ENCODE assay signal across 24 cellular contexts in genomic region chr13:79528356-79528755, GRCh38. TPM values are rescaled to one million over a fixed set of nuclear protein-coding genes. Genes with fewer than 3 reads are reported as not detected.
DNase-seq lines count a peak whose midpoint lies in the region; ATAC-seq, FAIRE-seq and TF ChIP-seq lines count a peak whose summit lies in the region.
"Had no signal": no experiment of that assay in that cellular context is flagged by ENCODE, and none has a peak within 500 bp of the region (broad histone marks: within the 10 kb centered on the region; RNA-seq: fewer than 3 reads in every experiment).

No MANE protein-coding gene starts in this region.

- ATAC-seq in IMR-90 (ENCODE audit: low read depth): peak; percentile 17; the same call in 1 of the 2 replicates
- ATAC-seq in activated T-helper 17 cell treated with anti-CD3 and anti-CD28 coated beads, Interleukin-2, amount 50 U/mL, for 72 hours (replicated peaks): no peak
- ATAC-seq: CD8-positive, alpha-beta T cell had no signal

- no peak overlapping the region for H2AFZ ChIP-seq in IMR-90 (replicated peaks; ENCODE audit: low read length, poor library complexity)

- no peak overlapping the region for H3K4me3 ChIP-seq in IMR-90 (ENCODE audit: insufficient read depth, low read depth, low read length)
- H3K4me3 ChIP-seq: BLaER1 treated with 17β-estradiol and CSF1 and Interleukin-3, amounts not matched to agents 10 nM and 100 nM; SJSA1 had no signal

- H2BK20ac ChIP-seq in IMR-90 (ENCODE audit: low read depth, low read length): no peak overlapping the region

- no CpG with 5 or more reads among the region's 4 CpGs for WGBS in IMR-90 (ENCODE audit: extremely low coverage in 2 of 2, insufficient read length in 1 of 2), 2 experiments

- H4K20me1 ChIP-seq in IMR-90 (ENCODE audit: insufficient read depth, low read length): no peaks in the 10 kb centered on the region
- H4K20me1 ChIP-seq: BLaER1 treated with 17β-estradiol and CSF1 and Interleukin-3, amounts not matched to agents 10 nM and 100 nM had no signal

- H2AK5ac ChIP-seq in IMR-90 (ENCODE audit: low read depth, low read length): no peak overlapping the region

- H4K8ac ChIP-seq in IMR-90 (ENCODE audit: low read depth in 2 of 2, low read length in 2 of 2): no peak overlapping the region

- no peak overlapping the region for H2BK15ac ChIP-seq in IMR-90 (ENCODE audit: low read depth, low read length)

- no peaks in the 10 kb centered on the region for H3K27me3 Mint-ChIP-seq in activated T-helper 17 cell treated with anti-CD3 and anti-CD28 coated beads, Interleukin-2, amount 50 U/mL, for 72 hours

- H3K9me3 ChIP-seq in IMR-90 (ENCODE audit: control insufficient read depth, insufficient read depth, low read length): no peaks in the 10 kb centered on the region
- H3K9me3 ChIP-seq: BLaER1 treated with 17β-estradiol and CSF1 and Interleukin-3, amounts not matched to agents 10 nM and 100 nM; SJSA1 had no signal

- no peak overlapping the region for H4K5ac ChIP-seq in IMR-90 (ENCODE audit: low read depth, low read length)

- H3K9ac ChIP-seq in IMR-90 (ENCODE audit: low read depth, low read length): no peak overlapping the region
- H3K9ac ChIP-seq: BLaER1 treated with 17β-estradiol and CSF1 and Interleukin-3, amounts not matched to agents 10 nM and 100 nM; KMS-11 had no signal

- dilution Hi-C loops in IMR-90 (cut with HindIII; ENCODE audit: low sequenced_read_pairs, unreplicated experiment): loop anchor here (25.0 kb wide), 1 partner anchor 91 kb away; no protein-coding TSS in a partner anchor

- no peak for TF ChIP-seq POLR2A in IMR-90 (IDR thresholded peaks at IDR 0.05; ENCODE audit: low read depth, low read length)

- H2BK5ac ChIP-seq in IMR-90 (ENCODE audit: low read depth, low read length, poor library complexity, severe bottlenecking): no peak overlapping the region

- no peak overlapping the region for H3K4me3 Mint-ChIP-seq in activated T-helper 17 cell treated with anti-CD3 and anti-CD28 coated beads, Interleukin-2, amount 50 U/mL, for 72 hours
- H3K4me3 Mint-ChIP-seq: CD8-positive, alpha-beta T cell; HFFc6 had no signal

- peaks cover 17% of the 10 kb centered on the region for H3K36me3 Mint-ChIP-seq in activated T-helper 17 cell treated with anti-CD3 and anti-CD28 coated beads, Interleukin-2, amount 50 U/mL, for 72 hours (ENCODE audit: low read depth)
- H3K36me3 Mint-ChIP-seq: CD8-positive, alpha-beta T cell had no signal

- POLR2A ChIA-PET in IMR-90 (lab: Charles Lee; ENCODE audit: unreplicated experiment): no interaction called here

- no peaks in the 10 kb centered on the region; the same call in 1 of the 2 replicates for H3K4me1 ChIP-seq in IMR-90 (ENCODE audit: control insufficient read depth, insufficient read depth, low read length)

- no peak overlapping the region for H3K27ac Mint-ChIP-seq in activated T-helper 17 cell treated with anti-CD3 and anti-CD28 coated beads, Interleukin-2, amount 50 U/mL, for 72 hours
- H3K27ac Mint-ChIP-seq: CD8-positive, alpha-beta T cell had no signal

- CTCF ChIA-PET in IMR-90 (lab: Yijun Ruan, JAX): no interaction called here

- no peak overlapping the region for H3K23ac ChIP-seq in IMR-90 (ENCODE audit: low read depth, low read length)

- H3K9me3 Mint-ChIP-seq in activated T-helper 17 cell treated with anti-CD3 and anti-CD28 coated beads, Interleukin-2, amount 50 U/mL, for 72 hours: no peaks in the 10 kb centered on the region
- H3K9me3 Mint-ChIP-seq: CD8-positive, alpha-beta T cell; HFFc6 had no signal

- H2AK9ac ChIP-seq in IMR-90 (replicated peaks; ENCODE audit: low read depth, low read length, poor library complexity): no peak overlapping the region

- peaks cover 15% of the 10 kb centered on the region for H3K4me1 Mint-ChIP-seq in activated T-helper 17 cell treated with anti-CD3 and anti-CD28 coated beads, Interleukin-2, amount 50 U/mL, for 72 hours

- in situ Hi-C loops in IMR-90 (cut with MboI; ENCODE audit: low sequenced_read_pairs): no loop called here

- no peaks in the 10 kb centered on the region for H3K27me3 ChIP-seq in IMR-90 (ENCODE audit: control insufficient read depth, insufficient read depth, low read length)
- H3K27me3 ChIP-seq: BLaER1 treated with 17β-estradiol and CSF1 and Interleukin-3, amounts not matched to agents 10 nM and 100 nM; SJSA1 had no signal

- no peak overlapping the region for H3K18ac ChIP-seq in IMR-90 (ENCODE audit: low read depth, low read length)

- no peak overlapping the region for H3K56ac ChIP-seq in IMR-90 (ENCODE audit: extremely low read depth, insufficient read depth, low read length)

- no peak overlapping the region for H4K91ac ChIP-seq in IMR-90 (ENCODE audit: insufficient read depth, low read depth, low read length)

- no peak overlapping the region for H2BK120ac ChIP-seq in IMR-90 (ENCODE audit: low read depth, low read length)

- FAIRE-seq in RCC 7860 (lab: Jason Lieb, UNC): no peak
- FAIRE-seq: GM12891, H1 had no signal

- DNase-seq in ELR (ENCODE audit: low read depth): peak; percentile 67
- DNase-seq in IMR-90: peak; percentile 25
- peak; percentile 47 for DNase-seq in amniotic epithelial cell (ENCODE audit: low read depth)
- peak; percentile 60 for DNase-seq in iris pigment epithelial cell (ENCODE audit: low read depth)
- no peak for DNase-seq in RCC 7860 (ENCODE audit: low spot score)
- no peak for DNase-seq in stimulated activated CD4-positive, alpha-beta T cell treated with anti-CD3 and anti-CD28 coated beads, Interleukin-4, amount 100 ng/mL, for 1 hour
- DNase-seq in cerebellar nuclear complex (lab: John Stamatoyannopoulos, UW): no peak
- DNase-seq: Calu3; CD8-positive, alpha-beta T cell; EL; NCI-H1105; NCI-H1694; NCI-H2081 treated with DMSO at 0.1 percent for 48 hours; NCI-H446 treated with DMSO at 0.1 percent for 48 hours; NCI-H748 treated with DMSO at 0.1 percent for 48 hours; NK-92 treated with Interleukin-12 subunit alpha and Interleukin-12 subunit beta, amount 100 ng/mL, for 24 hours had no signal

- no peak overlapping the region for H3K14ac ChIP-seq in IMR-90 (replicated peaks; ENCODE audit: low read depth, low read length)

- H3K9me1 ChIP-seq in IMR-90 (ENCODE audit: insufficient read depth, low read length): 0 out of 2 replicates have a peak, but pooled peaks cover 5% of the 10 kb centered on the region

- no TSS peak for BruUV-seq in IMR-90 (replicated peaks; lab: Mats Ljungman, UMichigan)

- TF ChIP-seq RAD21 in IMR-90 (IDR thresholded peaks at IDR 0.05; ENCODE audit: low read length): no peak

- H3K4ac ChIP-seq in IMR-90 (ENCODE audit: low read depth, low read length): no peak overlapping the region

- no peak overlapping the region for H3K4me2 ChIP-seq in IMR-90 (ENCODE audit: low read depth, low read length)
- H3K4me2 ChIP-seq: BLaER1 treated with 17β-estradiol and CSF1 and Interleukin-3, amounts not matched to agents 10 nM and 100 nM; KMS-11 had no signal

- peaks cover 3% of the 10 kb centered on the region; the same call in 1 of the 2 replicates for H3K36me3 ChIP-seq in IMR-90 (ENCODE audit: control insufficient read depth, insufficient read depth, low read length)
- H3K36me3 ChIP-seq: BLaER1 treated with 17β-estradiol and CSF1 and Interleukin-3, amounts not matched to agents 10 nM and 100 nM had no signal

- no peak overlapping the region for H3K27ac ChIP-seq in IMR-90 (ENCODE audit: insufficient read depth, low read length)
- H3K27ac ChIP-seq: BLaER1 treated with 17β-estradiol and CSF1 and Interleukin-3, amounts not matched to agents 10 nM and 100 nM; KMS-11; RWPE1; SJSA1 had no signal

- no peak for TF ChIP-seq CTCF in IMR-90 (conservative IDR thresholded peaks at IDR 0.05; ENCODE audit: low read depth, low read length)

- intact Hi-C loops in IMR-90 (cut with micrococcal nuclease): no loop called here

- peaks cover 14 to 22% of the 10 kb centered on the region in 2 experiments; a peak in 3 of 4 replicates for H3K79me1 ChIP-seq in IMR-90 (ENCODE audit: low read depth in 1 of 2, low read length in 2 of 2)

TF ChIP-seq in IMR-90, 13 proteins besides CTCF, POLR2A, EP300 and RAD21 (continues in another document):
- TF ChIP-seq USF2 (IDR thresholded peaks at IDR 0.05; ENCODE audit: low read depth, low read length) (no peak), CHD1 (IDR thresholded peaks at IDR 0.05; ENCODE audit: low read depth, low read length) (no peak), BHLHE40 (IDR thresholded peaks at IDR 0.05; ENCODE audit: low read depth, low read length) (no peak), MAZ (IDR thresholded peaks at IDR 0.05; ENCODE audit: borderline replicate concordance, low read depth, low read length) (no peak), MAFK (IDR thresholded peaks at IDR 0.05; ENCODE audit: low read depth, low read length) (no peak), CEBPB (IDR thresholded peaks at IDR 0.05; ENCODE audit: low read depth, low read length) (no peak), ELK1 (IDR thresholded peaks at IDR 0.05; ENCODE audit: borderline replicate concordance, low read depth, low read length) (no peak), FOS (IDR thresholded peaks at IDR 0.05; ENCODE audit: low read depth, low read length) (no peak), MXI1 (IDR thresholded peaks at IDR 0.05; ENCODE audit: borderline replicate concordance, low read depth, low read length) (no peak), SMC3 (IDR thresholded peaks at IDR 0.05; ENCODE audit: low read depth, low read length) (no peak), NFE2L2 (IDR thresholded peaks at IDR 0.05; ENCODE audit: low read depth, low read length) (no peak), RFX5 (IDR thresholded peaks at IDR 0.05; ENCODE audit: low read depth, low read length) (no peak)

RNA-seq across cellular contexts. Expression of gene NDFIP2, which starts 47.4 kb away (rescaled TPM):
- 25.8 and 48.9 TPM in 2 replicates for total RNA-seq in IMR-90 (2012; rRNA removed)
- polyA plus RNA-seq in IMR-90 (2012; rRNA removed): 23.1 and 23.8 TPM in 2 replicates
- polyA plus RNA-seq in IMR-90 (2012; cell fraction: cytosol; rRNA removed): 8.0 and 9.4 TPM in 2 replicates
- 3.8 and 9.2 TPM in 2 replicates for polyA plus RNA-seq in IMR-90 (2012; cell fraction: nucleus; rRNA removed; ENCODE audit: low replicate concordance)
- 100 to 1,000 TPM in 1 of 2 donors, 10 to 100 TPM in 1; 80.6 to 129 TPM for total RNA-seq in activated T-helper 17 cell treated with anti-CD3 and anti-CD28 coated beads, Interleukin-2, amount 50 U/mL, for 72 hours

Comparison
In these comparisons a context has a peak if more than half of its experiments do, and no peak if none do; other contexts are left out.
1. DNase-seq: peak in ELR (single experiment), IMR-90 (single experiment), amniotic epithelial cell (single experiment) and iris pigment epithelial cell (single experiment); none in RCC 7860 (single experiment), stimulated activated CD4-positive, alpha-beta T cell treated with anti-CD3 and anti-CD28 coated beads, Interleukin-4, amount 100 ng/mL, for 1 hour (single experiment) and cerebellar nuclear complex (0 of 2).